ENCODE assay signal across 1 cellular context in genomic region chr9:92870289-92870688, GRCh38.
TF ChIP-seq lines count a peak whose summit lies in the region.

No MANE protein-coding gene starts in this region.

TF ChIP-seq in WTC11, 78 proteins besides CTCF, POLR2A, EP300 and RAD21:
- no peak for TF ChIP-seq ZNF396 (CRISPR knock-in tag; IDR thresholded peaks at IDR 0.05; ENCODE audit: borderline replicate concordance)
- TF ChIP-seq JAZF1 (CRISPR knock-in tag; IDR thresholded peaks at IDR 0.05): no peak
- no peak for TF ChIP-seq AR (CRISPR knock-in tag; IDR thresholded peaks at IDR 0.05)
- TF ChIP-seq IRF2 (CRISPR knock-in tag; IDR thresholded peaks at IDR 0.05; ENCODE audit: borderline replicate concordance, low read depth): no peak
- TF ChIP-seq USF1 (CRISPR knock-in tag; IDR thresholded peaks at IDR 0.05): no peak
- no peak for TF ChIP-seq ATF6 (CRISPR knock-in tag; IDR thresholded peaks at IDR 0.05)
- TF ChIP-seq SOX15 (CRISPR knock-in tag; IDR thresholded peaks at IDR 0.05): no peak
- no peak for TF ChIP-seq ZBTB21 (CRISPR knock-in tag; IDR thresholded peaks at IDR 0.05; ENCODE audit: borderline replicate concordance)
- TF ChIP-seq ZNF425 (CRISPR knock-in tag; conservative IDR thresholded peaks at IDR 0.05): no peak
- TF ChIP-seq E2F4 (CRISPR knock-in tag; IDR thresholded peaks at IDR 0.05; ENCODE audit: borderline replicate concordance, low read depth): no peak
- TF ChIP-seq ZBTB43 (CRISPR knock-in tag; IDR thresholded peaks at IDR 0.05): no peak
